15 cellular contexts compared by ENCODE assay signal in genomic region chr3:127734181-127734720, GRCh38.
DNase-seq lines count a peak whose midpoint lies in the region; ATAC-seq, FAIRE-seq and TF ChIP-seq lines count a peak whose summit lies in the region.
"Had no signal": no experiment of that assay in that cellular context is flagged by ENCODE, and none has a peak within 500 bp of the region (broad histone marks: within the 10 kb centered on the region; RNA-seq: fewer than 3 reads in every experiment).

No MANE protein-coding gene starts in this region.

- no peaks in the 10 kb centered on the region for H3K9me3 Mint-ChIP-seq in mesothelial cell of epicardium
- H3K9me3 Mint-ChIP-seq: activated CD4-positive, alpha-beta T cell treated with anti-CD3 and anti-CD28 coated beads, Interleukin-2, amount 10 ng/mL, durations not matched to agents 7 days and 5 days; T-cell had no signal

- H3K4me1 ChIP-seq in SK-N-SH (ENCODE audit: control insufficient read depth in 1 of 2, insufficient read depth in 2 of 2, low read depth in 1 of 2, low read length in 1 of 2) (peaks cover 34 to 35% of the 10 kb centered on the region in 2 experiments; a peak in 3 of 4 replicates), GM12878 (ENCODE audit: control insufficient read depth, insufficient read depth, low read length) (peaks cover 44% of the 10 kb centered on the region), thoracic aorta (ENCODE audit: control insufficient read depth in 1 of 2, low read depth in 2 of 2) (peaks cover 24 to 81% of the 10 kb centered on the region in 2 donors)

- RAD21 ChIA-PET in GM12878 (lab: Charles Lee; ENCODE audit: unreplicated experiment) = interaction anchor here (1.2 to 1.5 kb wide), 2 partner anchors 87 to 88 kb away, joined by 3 read pairs; partner anchors contain the start of gene MGLL

- in situ Hi-C loops in GM12878 (cut with MboI) = no loop called here

- H3K27me3 ChIP-seq in SK-N-SH (ENCODE audit: insufficient read depth) (no peaks in the 10 kb centered on the region), GM12878 (replicated peaks in 1 of 2; ENCODE audit: control insufficient read depth in 2 of 2, insufficient read depth in 2 of 2, low read length in 1 of 2) (no peaks in the 10 kb centered on the region), thoracic aorta (replicated peaks; ENCODE audit: insufficient read depth) (no peaks in the 10 kb centered on the region)

- WGBS in SK-N-SH (ENCODE audit: low lambda C conversion rate) = 96% methylated on average over 11 of the region's 12 CpGs
- WGBS in GM12878 (ENCODE audit: insufficient coverage, insufficient replicate concordance, low lambda C conversion rate, missing lambda C conversion rate) = 94% methylated on average over 11 of the region's 12 CpGs

- H3K9me3 ChIP-seq in SK-N-SH = no peaks in the 10 kb centered on the region
- no peaks in the 10 kb centered on the region for H3K9me3 ChIP-seq in GM12878 (replicated peaks; ENCODE audit: control insufficient read depth, insufficient read depth, low read length)
- no peaks in the 10 kb centered on the region for H3K9me3 ChIP-seq in thoracic aorta

- SMC1A ChIA-PET in GM12878 (lab: Charles Lee; ENCODE audit: uncharacterized antibody, unreplicated experiment) = interaction anchor here (2.6 kb wide), 1 partner anchor 20 kb away, joined by 16 read pairs; no protein-coding TSS in a partner anchor

- H3K9me2 ChIP-seq in SK-N-SH = no peaks in the 10 kb centered on the region

- H4K20me1 ChIP-seq in SK-N-SH (ENCODE audit: insufficient read depth) (no peaks in the 10 kb centered on the region), GM12878 (ENCODE audit: control insufficient read depth, insufficient read depth) (no peaks in the 10 kb centered on the region)

- H3K27ac ChIP-seq in SK-N-SH (ENCODE audit: low read depth in 2 of 2, low read length in 1 of 2) (peak overlapping the region; percentile 48 to 89), GM12878 (ENCODE audit: control insufficient read depth, insufficient read depth) (peak overlapping the region; percentile 97), thoracic aorta (peak overlapping the region; percentile 13 to 59)
- H3K27ac ChIP-seq: 22Rv1 had no signal

- H3K4me3 ChIP-seq in SK-N-SH (ENCODE audit: low read depth in 2 of 2, low read length in 1 of 2) = no peak overlapping the region
- peak overlapping the region; percentile 77 for H3K4me3 ChIP-seq in GM12878
- no peak overlapping the region for H3K4me3 ChIP-seq in thoracic aorta

- H2AFZ ChIP-seq in SK-N-SH (ENCODE audit: low read depth) (peak overlapping the region; percentile 33), GM12878 (ENCODE audit: control insufficient read depth, low read depth, low read length) (no peak overlapping the region)

- no peak for TF ChIP-seq CTCF in SK-N-SH (IDR thresholded peaks at IDR 0.05)
- TF ChIP-seq CTCF in GM12878 (IDR thresholded peaks at IDR 0.05 in 2 of 3, conservative IDR thresholded peaks at IDR 0.05 in 1 of 3; ENCODE audit: control insufficient read depth in 2 of 3, extremely low read depth in 1 of 3, insufficient read depth in 1 of 3, low read depth in 3 of 3, low read length in 3 of 3) = no peak
- TF ChIP-seq CTCF in mesothelial cell of epicardium (IDR thresholded peaks at IDR 0.05; ENCODE audit: unreplicated experiment) = no peak
- TF ChIP-seq CTCF in thoracic aorta (IDR thresholded peaks at IDR 0.05) = no peak

- no peaks in the 10 kb centered on the region for H3K27me3 Mint-ChIP-seq in mesothelial cell of epicardium (ENCODE audit: low read depth)

- no peak overlapping the region for H3K4me3 Mint-ChIP-seq in mesothelial cell of epicardium
- H3K4me3 Mint-ChIP-seq: activated CD4-positive, alpha-beta T cell treated with anti-CD3 and anti-CD28 coated beads, Interleukin-2, amount 10 ng/mL, durations not matched to agents 7 days and 5 days; T-cell had no signal

- intact Hi-C loops in GM12878 (cut with micrococcal nuclease; ENCODE audit: unreplicated experiment) = loop anchor here (10.0 kb wide), 1 partner anchor 321 kb away; the partner anchor contains the start of gene SEC61A1

- no peaks in the 10 kb centered on the region for H3K36me3 Mint-ChIP-seq in mesothelial cell of epicardium
- H3K36me3 Mint-ChIP-seq: T-cell had no signal

- TF ChIP-seq RAD21 in SK-N-SH (IDR thresholded peaks at IDR 0.05; ENCODE audit: low read length) (no peak), GM12878 (IDR thresholded peaks at IDR 0.05; ENCODE audit: insufficient read depth, low read depth, low read length) (no peak)

- CTCF ChIA-PET in SK-N-SH (lab: Yijun Ruan, JAX) = no interaction called here
- CTCF ChIA-PET in GM12878 (lab: Yijun Ruan, JAX) = no interaction called here

- H3K4me1 Mint-ChIP-seq in mesothelial cell of epicardium = peaks cover 33% of the 10 kb centered on the region

- H3K9ac ChIP-seq in SK-N-SH (peak overlapping the region; percentile 60; the same call in 1 of the 2 replicates), GM12878 (ENCODE audit: control insufficient read depth, insufficient read depth, low read length) (peak overlapping the region; percentile 88)

- H3K36me3 ChIP-seq in SK-N-SH (replicated peaks in 1 of 2; ENCODE audit: control insufficient read depth in 1 of 2, insufficient read depth in 2 of 2, low read length in 1 of 2) = no peaks in the 10 kb centered on the region
- H3K36me3 ChIP-seq in GM12878 (ENCODE audit: control insufficient read depth in 2 of 2, insufficient read depth in 2 of 2, low read length in 1 of 2) = peaks cover 7% of the 10 kb centered on the region in 2 experiments
- no peaks in the 10 kb centered on the region for H3K36me3 ChIP-seq in thoracic aorta

- H3K27ac Mint-ChIP-seq in mesothelial cell of epicardium = peak overlapping the region; percentile 84
- H3K27ac Mint-ChIP-seq: activated CD4-positive, alpha-beta T cell treated with anti-CD3 and anti-CD28 coated beads, Interleukin-2, amount 10 ng/mL, durations not matched to agents 7 days and 5 days; T-cell had no signal

- BruUV-seq in GM12878 (replicated peaks; lab: Mats Ljungman, UMichigan) = no TSS peak

- H3K79me2 ChIP-seq in SK-N-SH (ENCODE audit: insufficient read depth) (no peaks in the 10 kb centered on the region), GM12878 (ENCODE audit: control insufficient read depth, insufficient read depth, low read length) (peaks cover 70% of the 10 kb centered on the region)

- DNase-seq in SK-N-SH (no peak), GM12878 (ENCODE audit: low read depth, low spot score) (no peak), mesothelial cell of epicardium (ENCODE audit: low spot score in 2 of 2, unreplicated experiment in 2 of 2) (no peak), thoracic aorta (ENCODE audit: low spot score) (no peak), midbrain (lab: John Stamatoyannopoulos, UW) (no peak)
- DNase-seq in activated naive CD4-positive, alpha-beta T cell treated with anti-CD3 and anti-CD28 coated beads, Interleukin-2, amount 50 U/mL, for 16 hours = no peak
- DNase-seq: activated CD4-positive, alpha-beta T cell treated with anti-CD3 and anti-CD28 coated beads, Interleukin-2, amount 10 ng/mL, durations not matched to agents 7 days and 5 days; activated naive CD4-positive, alpha-beta T cell treated with Interleukin-2 at 50 U/mL for 16 hours; DMS53; NCI-H524 treated with DMSO at 0.1 percent for 48 hours; stimulated activated CD8-positive, alpha-beta memory T cell treated with anti-CD3 and anti-CD28 coated beads, Interleukin-4, amount 100 ng/mL, for 48 hours; T-cell had no signal

- TF ChIP-seq EP300 in SK-N-SH (IDR thresholded peaks at IDR 0.05; ENCODE audit: borderline replicate concordance in 1 of 2, low read depth in 1 of 2, low read length in 1 of 2) = no peak
- TF ChIP-seq EP300 in GM12878 (IDR thresholded peaks at IDR 0.05; ENCODE audit: borderline replicate concordance in 1 of 2, control insufficient read depth in 1 of 2, low read depth in 2 of 2, low read length in 2 of 2) = no peak

- H3K4me2 ChIP-seq in SK-N-SH (peak overlapping the region; percentile 33), GM12878 (ENCODE audit: control insufficient read depth, insufficient read depth) (peak overlapping the region; percentile 97)

- TF ChIP-seq POLR2A in GM12878 (IDR thresholded peaks at IDR 0.05; ENCODE audit: low read depth, low read length) = no peak

- H3F3A ChIP-seq in SK-N-SH (replicated peaks; ENCODE audit: insufficient read depth) = peaks cover 22% of the 10 kb centered on the region

- no peak for ATAC-seq in SK-N-SH treated with all-trans-retinoic acid at 6 μM for 48 hours
- ATAC-seq in GM12878 = no peak
- ATAC-seq in thoracic aorta (ENCODE audit: insufficient number of reproducible peaks, low FRiP score, low read depth) = no peak
- ATAC-seq in HG03045 (IDR thresholded peaks at IDR 0.05; ENCODE audit: unreplicated experiment) = no peak
- ATAC-seq: T-cell had no signal

- no peak for FAIRE-seq in GM12878 (lab: Jason Lieb, UNC)

- POLR2A ChIA-PET in SK-N-SH (lab: Yijun Ruan, JAX) = no interaction called here
- POLR2A ChIA-PET in GM12878 (lab: Charles Lee) = interaction anchor here (1.4 to 1.5 kb wide), 2 partner anchors 17 to 27 kb away, joined by 4 to 5 read pairs; no protein-coding TSS in a partner anchor

TF ChIP-seq in SK-N-SH, 30 proteins besides CTCF, POLR2A, EP300 and RAD21 (continues in another document):
- TF ChIP-seq RCOR1 (IDR thresholded peaks at IDR 0.05; ENCODE audit: low read length) (no peak), CHD2 (IDR thresholded peaks at IDR 0.05; ENCODE audit: low read length, partially characterized antibody) (no peak), SMC3 (IDR thresholded peaks at IDR 0.05; ENCODE audit: low read depth, low read length) (no peak)

TF ChIP-seq in GM12878, 131 proteins besides CTCF, POLR2A, EP300 and RAD21 (continues in another document):
- no peak for TF ChIP-seq ZNF622 (IDR thresholded peaks at IDR 0.05)
- TF ChIP-seq USF1 (IDR thresholded peaks at IDR 0.05; ENCODE audit: borderline replicate concordance, extremely low read length, insufficient read depth, low read depth, low read length) = no peak
- TF ChIP-seq BCL3 (IDR thresholded peaks at IDR 0.05; ENCODE audit: borderline replicate concordance, insufficient read depth, low read depth, low read length, poor library complexity, severe bottlenecking) = no peak

Comparison
In these comparisons a context has a peak if more than half of its experiments do, and no peak if none do; other contexts are left out.
1. H3K27ac ChIP-seq: peak in every context shown above with its lines; median percentile 97 in GM12878; 68 in SK-N-SH; 36 in thoracic aorta.